Comparison of ENCODE assay signal across 9 cellular contexts in genomic region chr15:97959738-97960363, GRCh38. TPM values are rescaled to one million over a fixed set of nuclear protein-coding genes. Genes with fewer than 3 reads are reported as not detected.
DNase-seq lines count a peak whose midpoint lies in the region; ATAC-seq and TF ChIP-seq lines count a peak whose summit lies in the region.
"Had no signal": no experiment of that assay in that cellular context is flagged by ENCODE, and none has a peak within 500 bp of the region (broad histone marks: within the 10 kb centered on the region; RNA-seq: fewer than 3 reads in every experiment).

No MANE protein-coding gene starts in this region.

- CTCF ChIA-PET in CD8-positive, alpha-beta T cell (lab: Charles Lee) = no interaction called here

- TF ChIP-seq CTCF in CD8-positive, alpha-beta T cell (IDR thresholded peaks at IDR 0.05) = no peak
- no peak for TF ChIP-seq CTCF in epithelial cell of proximal tubule (conservative IDR thresholded peaks at IDR 0.05; ENCODE audit: low read depth, low read length)
- TF ChIP-seq CTCF in osteocyte (IDR thresholded peaks at IDR 0.05) = no peak

- peaks cover 19% of the 10 kb centered on the region for H3K4me1 Mint-ChIP-seq in CD8-positive, alpha-beta T cell (ENCODE audit: low read depth)
- H3K4me1 Mint-ChIP-seq in osteocyte (ENCODE audit: unreplicated experiment) = peaks cover 33% of the 10 kb centered on the region

- H3K79me2 ChIP-seq in Karpas-422 (ENCODE audit: low read length) = no peaks in the 10 kb centered on the region

- no peaks in the 10 kb centered on the region for H4K20me1 ChIP-seq in Karpas-422 (ENCODE audit: insufficient read depth, low read depth, low read length)

- peaks cover 13% of the 10 kb centered on the region for H3K4me1 ChIP-seq in CD8-positive, alpha-beta T cell (ENCODE audit: insufficient read depth, low read length)
- H3K4me1 ChIP-seq in Karpas-422 (ENCODE audit: low read length) = no peaks in the 10 kb centered on the region

- H3K4me3 Mint-ChIP-seq in CD8-positive, alpha-beta T cell = peak overlapping the region; percentile 83
- H3K4me3 Mint-ChIP-seq in osteocyte (ENCODE audit: unreplicated experiment) = peak overlapping the region; percentile 76

- no peaks in the 10 kb centered on the region for H3K27me3 Mint-ChIP-seq in CD8-positive, alpha-beta T cell (ENCODE audit: low read depth)
- H3K27me3 Mint-ChIP-seq in osteocyte (ENCODE audit: unreplicated experiment) = peaks cover 11% of the 10 kb centered on the region

- peak overlapping the region; percentile 38 for H3K4me3 ChIP-seq in CD8-positive, alpha-beta T cell (ENCODE audit: low read depth, low read length)
- H3K4me3 ChIP-seq in epithelial cell of proximal tubule (ENCODE audit: low read depth, low read length) (peak overlapping the region; percentile 48), Karpas-422 (ENCODE audit: low read length) (no peak overlapping the region)

- H3K9ac ChIP-seq in Karpas-422 (ENCODE audit: low read length) = no peak overlapping the region

- peak overlapping the region; percentile 50 for H3K27ac ChIP-seq in CD8-positive, alpha-beta T cell (ENCODE audit: low read depth, low read length)
- H3K27ac ChIP-seq in Karpas-422 (ENCODE audit: low read length) = no peak overlapping the region

- H3K4me2 ChIP-seq in Karpas-422 (ENCODE audit: low read depth, low read length, poor library complexity, severe bottlenecking) = no peak overlapping the region

- POLR2A ChIA-PET in CD8-positive, alpha-beta T cell (lab: Charles Lee) = no interaction called here

- H3K9me3 Mint-ChIP-seq in CD8-positive, alpha-beta T cell = no peaks in the 10 kb centered on the region
- no peaks in the 10 kb centered on the region for H3K9me3 Mint-ChIP-seq in osteocyte (ENCODE audit: unreplicated experiment)

- no peaks in the 10 kb centered on the region for H3K27me3 ChIP-seq in CD8-positive, alpha-beta T cell (ENCODE audit: insufficient read depth, low read length)
- H3K27me3 ChIP-seq in Karpas-422 (ENCODE audit: low read length) = no peaks in the 10 kb centered on the region

- H3K9me2 ChIP-seq in Karpas-422 (replicated peaks; ENCODE audit: insufficient read depth, low read length) = no peaks in the 10 kb centered on the region

- DNase-seq in CD8-positive, alpha-beta T cell = no peak
- DNase-seq in RKO (ENCODE audit: low spot score) = peak; percentile 30
- no peak for DNase-seq in epithelial cell of proximal tubule (ENCODE audit: low read depth)
- no peak for DNase-seq in osteocyte (ENCODE audit: extremely low spot score, unreplicated experiment)
- DNase-seq in NCI-H2029 treated with DMSO at 0.1 percent for 48 hours (lab: John Stamatoyannopoulos, UW) = no peak
- DNase-seq in NCI-H82 treated with DMSO at 0.1 percent for 48 hours (lab: John Stamatoyannopoulos, UW; ENCODE audit: unreplicated experiment) = no peak
- DNase-seq in cerebellar nuclear complex (lab: John Stamatoyannopoulos, UW) = no peak
- no peak for DNase-seq in Karpas-422
- DNase-seq: NK-92 treated with Interleukin-12 subunit alpha and Interleukin-12 subunit beta, amount 100 ng/mL, for 24 hours had no signal

- no peak overlapping the region for H2AFZ ChIP-seq in Karpas-422 (ENCODE audit: low read length)

- H3K36me3 Mint-ChIP-seq in CD8-positive, alpha-beta T cell = no peaks in the 10 kb centered on the region
- H3K36me3 Mint-ChIP-seq in osteocyte (ENCODE audit: unreplicated experiment) = peaks cover 7% of the 10 kb centered on the region

- peak overlapping the region; percentile 86 for H3K27ac Mint-ChIP-seq in CD8-positive, alpha-beta T cell
- H3K27ac Mint-ChIP-seq in osteocyte (ENCODE audit: unreplicated experiment) = peak overlapping the region; percentile 83

- H3K36me3 ChIP-seq in CD8-positive, alpha-beta T cell (ENCODE audit: insufficient read depth, low read length) = no peaks in the 10 kb centered on the region
- H3K36me3 ChIP-seq in Karpas-422 (ENCODE audit: insufficient read depth, low read length) = no peaks in the 10 kb centered on the region

- no peaks in the 10 kb centered on the region for H3K9me3 ChIP-seq in CD8-positive, alpha-beta T cell (ENCODE audit: low read length)
- H3K9me3 ChIP-seq in Karpas-422 (ENCODE audit: low read length) = peaks cover 27% of the 10 kb centered on the region

- intact Hi-C loops in CD8-positive, alpha-beta T cell (cut with DNase I, micrococcal nuclease) = loop anchor here in 1 of 2 experiments (5.0 kb wide), 2 partner anchors 1292 to 1967 kb away; partner anchors contain the start of gene LRRC28

- no peak for ATAC-seq in CD8-positive, alpha-beta T cell

RNA-seq across cellular contexts. Expression of gene ARRDC4, which starts 0.7 kb away (rescaled TPM):
- 1 to 10 TPM; 4.2 to 5.1 TPM for total RNA-seq in CD8-positive, alpha-beta T cell
- total RNA-seq in epithelial cell of proximal tubule = 2.0 and 18.3 TPM in 2 replicates
- total RNA-seq in osteocyte = 14.9 and 15.3 TPM in 2 replicates
- not detected in 2 replicates for total RNA-seq in Karpas-422 (2014; rRNA removed; shearing (Covaris generic); ENCODE audit: low replicate concordance)
